9 cellular contexts compared by ENCODE assay signal in the genomic region with DNA sequence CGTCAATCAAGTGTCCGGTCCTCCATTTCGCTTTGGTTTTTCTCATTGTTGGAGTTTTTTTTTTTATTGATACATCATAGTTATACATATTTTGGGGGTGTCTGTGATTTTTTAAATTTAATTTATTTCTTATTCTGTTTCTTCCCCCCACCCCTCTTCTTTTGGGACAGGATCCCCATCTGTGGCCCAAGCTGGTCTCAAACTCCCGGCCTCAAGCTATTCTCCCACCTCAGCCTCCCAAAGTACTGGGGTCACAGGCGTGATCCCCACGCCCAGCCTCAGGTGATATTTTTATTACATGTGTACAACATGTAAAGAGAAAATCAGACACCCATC. TPM values are rescaled to one million over a fixed set of nuclear protein-coding genes. Genes with fewer than 3 reads are reported as not detected.
A peak's percentile ranks its signal among the peaks of the same experiment; 100 is the strongest.
DNase-seq lines count a peak whose midpoint lies in the region; ATAC-seq and TF ChIP-seq lines count a peak whose summit lies in the region.
"Had no signal": no experiment of that assay in that cellular context is flagged by ENCODE, and none has a peak within 500 bp of the region (broad histone marks: within the 10 kb centered on the region; RNA-seq: fewer than 3 reads in every experiment).

No MANE protein-coding gene starts in this region.

- CTCF ChIA-PET in CD8-positive, alpha-beta T cell (lab: Charles Lee), result interaction anchor here (0.6 to 3.8 kb wide), 59 partner anchors 9 to 1010 kb away, joined by 3 to 47 read pairs (median 4); no protein-coding TSS in a partner anchor
- CTCF ChIA-PET in activated naive CD4-positive, alpha-beta T cell treated with anti-CD3 and anti-CD28 coated beads for 36 hours (lab: Charles Lee), result interaction anchor here (0.6 to 4.6 kb wide), 56 partner anchors 10 to 915 kb away, joined by 3 to 47 read pairs (median 4); no protein-coding TSS in a partner anchor

- WGBS in ectodermal cell, 2 experiments, result 68 to 100% methylated on average over 1 to 4 of the region's 6 CpGs
- WGBS in thyroid gland, 2 donors, result 29 to 33% methylated on average over 6 of the region's 6 CpGs

- intact Hi-C loops in CD8-positive, alpha-beta T cell (cut with DNase I, micrococcal nuclease), result loop anchor here (1.0 to 2.0 kb wide), 8 partner anchors 27 to 1007 kb away; no protein-coding TSS in a partner anchor
- intact Hi-C loops in thyroid gland (cut with DNase I), result no loop called here
- intact Hi-C loops in activated naive CD4-positive, alpha-beta T cell treated with anti-CD3 and anti-CD28 coated beads for 36 hours (cut with micrococcal nuclease), result loop anchor here (5.0 kb wide), 2 partner anchors 467 to 902 kb away; no protein-coding TSS in a partner anchor

- H3K27ac Mint-ChIP-seq in CD8-positive, alpha-beta T cell, result no peak overlapping the region
- peak overlapping the region; percentile 99 for H3K27ac Mint-ChIP-seq in neural progenitor cell
- no peak overlapping the region for H3K27ac Mint-ChIP-seq in activated naive CD4-positive, alpha-beta T cell treated with anti-CD3 and anti-CD28 coated beads for 36 hours

- no peak overlapping the region for H3K9ac ChIP-seq in OCI-LY3 (ENCODE audit: low read length)
- H3K9ac ChIP-seq in neural progenitor cell, result no peak overlapping the region

- H3K4me3 Mint-ChIP-seq in CD8-positive, alpha-beta T cell, result no peak overlapping the region
- H3K4me3 Mint-ChIP-seq in neural progenitor cell, result peak overlapping the region; percentile 85
- no peak overlapping the region for H3K4me3 Mint-ChIP-seq in activated naive CD4-positive, alpha-beta T cell treated with anti-CD3 and anti-CD28 coated beads for 36 hours

- H4K20me1 ChIP-seq in OCI-LY3 (ENCODE audit: insufficient read depth, low read length) (no peaks in the 10 kb centered on the region), neural progenitor cell (ENCODE audit: low read depth) (no peaks in the 10 kb centered on the region)

- peaks cover 4% of the 10 kb centered on the region for H3K36me3 Mint-ChIP-seq in CD8-positive, alpha-beta T cell
- peaks cover 5% of the 10 kb centered on the region for H3K36me3 Mint-ChIP-seq in neural progenitor cell
- no peaks in the 10 kb centered on the region for H3K36me3 Mint-ChIP-seq in activated naive CD4-positive, alpha-beta T cell treated with anti-CD3 and anti-CD28 coated beads for 36 hours (ENCODE audit: low read depth)

- H3K79me2 ChIP-seq in OCI-LY3 (ENCODE audit: low read length) (no peaks in the 10 kb centered on the region), neural progenitor cell (ENCODE audit: low read depth) (no peaks in the 10 kb centered on the region)

- TF ChIP-seq POLR2A in thyroid gland (IDR thresholded peaks at IDR 0.05), result no peak

- DNase-seq in CD8-positive, alpha-beta T cell, result no peak
- DNase-seq in neural progenitor cell (ENCODE audit: low spot score) (no peak), foreskin keratinocyte (no peak), thyroid gland (no peak)
- no peak for DNase-seq in stimulated activated CD4-positive, alpha-beta T cell treated with anti-CD3 and anti-CD28 coated beads, Interleukin-2, amount 100 ng/mL, for 24 hours
- DNase-seq in activated naive CD4-positive, alpha-beta T cell treated with anti-CD3 and anti-CD28 coated beads for 36 hours, result no peak

- no peaks in the 10 kb centered on the region for H3K27me3 ChIP-seq in CD8-positive, alpha-beta T cell (ENCODE audit: insufficient read depth, low read length)
- 0 out of 2 replicates have a peak, but pooled peaks cover 11% of the 10 kb centered on the region for H3K27me3 ChIP-seq in OCI-LY3 (ENCODE audit: low read depth, low read length)
- no peaks in the 10 kb centered on the region for H3K27me3 ChIP-seq in ectodermal cell (ENCODE audit: control insufficient read depth, insufficient read depth, low read length, poor library complexity, severe bottlenecking)
- H3K27me3 ChIP-seq in neural progenitor cell, result no peaks in the 10 kb centered on the region
- no peaks in the 10 kb centered on the region for H3K27me3 ChIP-seq in foreskin keratinocyte
- H3K27me3 ChIP-seq in thyroid gland, result no peaks in the 10 kb centered on the region

- H3K9me3 ChIP-seq in CD8-positive, alpha-beta T cell (ENCODE audit: low read length), result no peaks in the 10 kb centered on the region
- no peaks in the 10 kb centered on the region for H3K9me3 ChIP-seq in OCI-LY3 (ENCODE audit: insufficient read depth, low read length)
- H3K9me3 ChIP-seq in ectodermal cell (ENCODE audit: control insufficient read depth, low read length), result no peaks in the 10 kb centered on the region
- H3K9me3 ChIP-seq in neural progenitor cell (ENCODE audit: low read depth), result no peaks in the 10 kb centered on the region
- H3K9me3 ChIP-seq in thyroid gland, result no peaks in the 10 kb centered on the region

- no peaks in the 10 kb centered on the region for H3K36me3 ChIP-seq in CD8-positive, alpha-beta T cell (ENCODE audit: insufficient read depth, low read length)
- no peaks in the 10 kb centered on the region for H3K36me3 ChIP-seq in OCI-LY3 (replicated peaks; ENCODE audit: low read depth, low read length)
- H3K36me3 ChIP-seq in ectodermal cell (ENCODE audit: control insufficient read depth, insufficient read depth, low read length), result no peaks in the 10 kb centered on the region
- H3K36me3 ChIP-seq in neural progenitor cell, result no peaks in the 10 kb centered on the region
- H3K36me3 ChIP-seq in thyroid gland, result no peaks in the 10 kb centered on the region

- H3K4me1 ChIP-seq in CD8-positive, alpha-beta T cell (ENCODE audit: insufficient read depth, low read length), result peaks cover 17% of the 10 kb centered on the region
- H3K4me1 ChIP-seq in OCI-LY3 (ENCODE audit: low read length) (peaks cover 4% of the 10 kb centered on the region; the same call in 1 of the 2 replicates), ectodermal cell (ENCODE audit: control insufficient read depth, insufficient read depth, low read length) (peaks cover 6% of the 10 kb centered on the region), neural progenitor cell (no peaks in the 10 kb centered on the region), foreskin keratinocyte (no peaks in the 10 kb centered on the region), thyroid gland (peaks cover 0 to 7% of the 10 kb centered on the region in 2 donors)

- no peak overlapping the region for H3K4me3 ChIP-seq in CD8-positive, alpha-beta T cell (ENCODE audit: low read depth, low read length)
- peak overlapping the region; percentile 72; the same call in 1 of the 2 replicates for H3K4me3 ChIP-seq in OCI-LY3 (ENCODE audit: low read length)
- H3K4me3 ChIP-seq in ectodermal cell (ENCODE audit: insufficient read depth, low read depth, low read length), result peak overlapping the region; percentile 55
- H3K4me3 ChIP-seq in neural progenitor cell, result no peak overlapping the region
- no peak overlapping the region for H3K4me3 ChIP-seq in thyroid gland (replicated peaks in 1 of 3)

- no peak for ATAC-seq in CD8-positive, alpha-beta T cell
- no peak for ATAC-seq in foreskin keratinocyte

- H3K27ac ChIP-seq in CD8-positive, alpha-beta T cell (ENCODE audit: low read depth, low read length), result no peak overlapping the region
- H3K27ac ChIP-seq in OCI-LY3 (ENCODE audit: low read length) (no peak overlapping the region), ectodermal cell (ENCODE audit: insufficient read depth, low read depth, low read length, poor library complexity, severe bottlenecking) (no peak overlapping the region), neural progenitor cell (no peak overlapping the region), foreskin keratinocyte (no peak overlapping the region), thyroid gland (no peak overlapping the region)
- H3K27ac ChIP-seq: dorsolateral prefrontal cortex had no signal

- TF ChIP-seq CTCF in CD8-positive, alpha-beta T cell (IDR thresholded peaks at IDR 0.05), result peak; percentile 18
- TF ChIP-seq CTCF in OCI-LY3 (IDR thresholded peaks at IDR 0.05; ENCODE audit: low read depth, low read length), result no peak
- no peak for TF ChIP-seq CTCF in neural progenitor cell (IDR thresholded peaks at IDR 0.05)
- no peak for TF ChIP-seq CTCF in foreskin keratinocyte (conservative IDR thresholded peaks at IDR 0.05)
- no peak for TF ChIP-seq CTCF in thyroid gland (IDR thresholded peaks at IDR 0.05)

- POLR2A ChIA-PET in CD8-positive, alpha-beta T cell (lab: Charles Lee), result no interaction called here

- H3K9me3 Mint-ChIP-seq in CD8-positive, alpha-beta T cell, result no peaks in the 10 kb centered on the region
- peaks cover 9% of the 10 kb centered on the region for H3K9me3 Mint-ChIP-seq in neural progenitor cell
- no peaks in the 10 kb centered on the region for H3K9me3 Mint-ChIP-seq in activated naive CD4-positive, alpha-beta T cell treated with anti-CD3 and anti-CD28 coated beads for 36 hours

- peaks cover 20% of the 10 kb centered on the region for H3K4me1 Mint-ChIP-seq in CD8-positive, alpha-beta T cell (ENCODE audit: low read depth)
- H3K4me1 Mint-ChIP-seq in neural progenitor cell, result peaks cover 17% of the 10 kb centered on the region
- H3K4me1 Mint-ChIP-seq in activated naive CD4-positive, alpha-beta T cell treated with anti-CD3 and anti-CD28 coated beads for 36 hours (ENCODE audit: low read depth), result peaks cover 23% of the 10 kb centered on the region

- H3K27me3 Mint-ChIP-seq in CD8-positive, alpha-beta T cell (ENCODE audit: low read depth), result no peaks in the 10 kb centered on the region
- H3K27me3 Mint-ChIP-seq in neural progenitor cell (ENCODE audit: insufficient read depth, low read depth), result peaks cover 7% of the 10 kb centered on the region
- no peaks in the 10 kb centered on the region for H3K27me3 Mint-ChIP-seq in activated naive CD4-positive, alpha-beta T cell treated with anti-CD3 and anti-CD28 coated beads for 36 hours (ENCODE audit: low read depth)

- H3K4me2 ChIP-seq in OCI-LY3 (ENCODE audit: low read length), result peak overlapping the region; percentile 97
- no peak overlapping the region for H3K4me2 ChIP-seq in neural progenitor cell

- H2AFZ ChIP-seq in OCI-LY3 (ENCODE audit: low read depth, low read length), result no peak overlapping the region
- no peak overlapping the region for H2AFZ ChIP-seq in neural progenitor cell (replicated peaks)

- H3F3A ChIP-seq in neural progenitor cell (ENCODE audit: low read depth), result no peaks in the 10 kb centered on the region

RNA-seq across cellular contexts. Expression of gene ZFP36L1, which starts 51.3 kb away (rescaled TPM):
- total RNA-seq in CD8-positive, alpha-beta T cell, result 100 to 1,000 TPM; 241 to 248 TPM
- 248 TPM for polyA plus RNA-seq in ectodermal cell (2013, experiment 1 of 4)
- polyA plus RNA-seq in ectodermal cell (2013, experiment 2 of 4), result 221 TPM
- polyA plus RNA-seq in ectodermal cell (2013, experiment 3 of 4), result 219 TPM
- polyA plus RNA-seq in ectodermal cell (2013, experiment 4 of 4), result 219 TPM
- total RNA-seq in neural progenitor cell (ENCODE audit: low replicate concordance) (42.9 and 95.5 TPM in 2 replicates), foreskin keratinocyte (169 and 246 TPM in 2 replicates), thyroid gland (100 to 1,000 TPM in 3 of 4 donors, 10 to 100 TPM in 1; 96.9 to 274 (median 127) TPM)
- polyA plus RNA-seq in foreskin keratinocyte, result 108 and 116 TPM in 2 replicates
- total RNA-seq in activated naive CD4-positive, alpha-beta T cell treated with anti-CD3 and anti-CD28 coated beads for 36 hours, result 10 to 100 TPM; 76.8 to 85.1 TPM

Comparison
In these comparisons a context has a peak if more than half of its experiments do, and no peak if none do; other contexts are left out.
1. H3K4me3 ChIP-seq: peak in OCI-LY3 (single experiment) and ectodermal cell (single experiment); none in CD8-positive, alpha-beta T cell (single experiment), neural progenitor cell (single experiment) and thyroid gland (0 of 3).